26 cellular contexts compared by ENCODE assay signal in the genomic region with DNA sequence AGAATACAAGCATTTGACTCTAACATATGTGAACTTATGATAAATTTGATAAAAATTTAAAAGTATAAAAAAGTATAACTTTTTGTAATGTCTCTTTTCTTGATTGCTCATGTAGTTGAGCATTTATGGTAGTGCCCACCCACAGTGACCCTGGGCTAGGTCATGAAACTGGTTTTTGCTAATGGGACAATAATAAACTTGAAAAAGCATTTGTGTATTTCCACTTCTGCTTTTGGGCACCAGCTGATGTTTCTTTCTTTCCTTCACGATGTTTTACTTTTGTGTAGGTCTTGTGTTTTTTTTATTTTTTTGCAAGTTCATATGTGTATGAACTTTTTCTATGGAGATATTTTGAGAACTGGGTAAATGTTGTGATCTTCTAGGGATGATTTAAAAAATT.
A peak's percentile ranks its signal among the peaks of the same experiment; 100 is the strongest.
DNase-seq lines count a peak whose midpoint lies in the region; ATAC-seq, FAIRE-seq and TF ChIP-seq lines count a peak whose summit lies in the region.
"Had no signal": no experiment of that assay in that cellular context is flagged by ENCODE, and none has a peak within 500 bp of the region (broad histone marks: within the 10 kb centered on the region; RNA-seq: fewer than 3 reads in every experiment).

No MANE protein-coding gene starts in this region.

- BruUV-seq in HepG2 (replicated peaks; lab: Mats Ljungman, UMichigan): no TSS peak

- no peak overlapping the region for H3K4me2 ChIP-seq in neural progenitor cell
- H3K4me2 ChIP-seq in HepG2 (ENCODE audit: low read depth, low read length): no peak overlapping the region
- no peak overlapping the region for H3K4me2 ChIP-seq in Karpas-422 (ENCODE audit: low read depth, low read length, poor library complexity, severe bottlenecking)
- H3K4me2 ChIP-seq: KMS-11 had no signal

- TF ChIP-seq RAD21 in HepG2 (CRISPR knock-in tag; IDR thresholded peaks at IDR 0.05): no peak

- H3K27ac Mint-ChIP-seq in neural progenitor cell: no peak overlapping the region
- H3K27ac Mint-ChIP-seq: CD14-positive monocyte; memory B cell; naive B cell; stimulated activated naive CD8-positive, alpha-beta T cell treated with anti-CD3 and anti-CD28 coated beads, Interleukin-15, Interleukin-2, amounts not matched to agents 100 ng/mL and 50 ng/mL, for 24 hours had no signal

- TF ChIP-seq POLR2A in GM18505 (IDR thresholded peaks at IDR 0.05; ENCODE audit: borderline replicate concordance, extremely low read depth, insufficient read depth, insufficient read length) (no peak), upper lobe of left lung (IDR thresholded peaks at IDR 0.05) (no peak), HepG2 (IDR thresholded peaks at IDR 0.05; ENCODE audit: insufficient read depth in 1 of 2, low read depth in 2 of 2, low read length in 2 of 2) (no peak)

- no peak overlapping the region for H2AFZ ChIP-seq in neural progenitor cell (replicated peaks)
- no peak overlapping the region for H2AFZ ChIP-seq in HepG2 (ENCODE audit: low read length)
- no peak overlapping the region for H2AFZ ChIP-seq in Karpas-422 (ENCODE audit: low read length)

- ATAC-seq in GM18505 (IDR thresholded peaks at IDR 0.05; ENCODE audit: unreplicated experiment): peak; percentile 71
- ATAC-seq in GM19467 (IDR thresholded peaks at IDR 0.05; ENCODE audit: unreplicated experiment): peak; percentile 66
- peak; percentile 79 for ATAC-seq in HG02763 (IDR thresholded peaks at IDR 0.05; ENCODE audit: unreplicated experiment)
- ATAC-seq in HG03469 (IDR thresholded peaks at IDR 0.05; ENCODE audit: unreplicated experiment): peak; percentile 69
- no peak for ATAC-seq in upper lobe of left lung (ENCODE audit: low FRiP score in 2 of 2)
- no peak for ATAC-seq in HepG2
- ATAC-seq: sciatic nerve, upper lobe of right lung had no signal

- H3K27me3 ChIP-seq in upper lobe of left lung (no peaks in the 10 kb centered on the region), neural progenitor cell (no peaks in the 10 kb centered on the region), HepG2 (ENCODE audit: control insufficient read depth in 1 of 2, insufficient read depth in 2 of 2, low read length in 2 of 2) (no peaks in the 10 kb centered on the region), Karpas-422 (ENCODE audit: low read length) (no peaks in the 10 kb centered on the region)
- H3K27me3 ChIP-seq: upper lobe of right lung had no signal

- H3K4me1 ChIP-seq in upper lobe of left lung (no peaks in the 10 kb centered on the region), neural progenitor cell (no peaks in the 10 kb centered on the region), HepG2 (ENCODE audit: insufficient read depth, low read length) (no peaks in the 10 kb centered on the region), Karpas-422 (ENCODE audit: low read length) (no peaks in the 10 kb centered on the region)
- H3K4me1 ChIP-seq: HAP-1, upper lobe of right lung had no signal

- in situ Hi-C loops in HepG2 (cut with HindIII; ENCODE audit: extremely low pct_ligation_motif_present, low pct_unique_long_range_greater_than_20kb): no loop called here

- H3F3A ChIP-seq in neural progenitor cell (ENCODE audit: low read depth): no peaks in the 10 kb centered on the region

- TF ChIP-seq EP300 in upper lobe of left lung (IDR thresholded peaks at IDR 0.05): no peak
- TF ChIP-seq EP300 in HepG2 (IDR thresholded peaks at IDR 0.05; ENCODE audit: low read depth in 2 of 2, low read length in 2 of 2): no peak
- TF ChIP-seq EP300 in HepG2 (CRISPR knock-in tag; IDR thresholded peaks at IDR 0.05; ENCODE audit: borderline replicate concordance): no peak

- H3K4me3 ChIP-seq in upper lobe of left lung: no peak overlapping the region
- no peak overlapping the region for H3K4me3 ChIP-seq in neural progenitor cell
- no peak overlapping the region for H3K4me3 ChIP-seq in HepG2 (replicated peaks in 1 of 3; ENCODE audit: insufficient read depth in 1 of 3, low read depth in 2 of 3, low read length in 3 of 3)
- H3K4me3 ChIP-seq in Karpas-422 (ENCODE audit: low read length): no peak overlapping the region
- H3K4me3 ChIP-seq: HAP-1, upper lobe of right lung had no signal

- H4K20me1 ChIP-seq in neural progenitor cell (ENCODE audit: low read depth): no peaks in the 10 kb centered on the region
- H4K20me1 ChIP-seq in HepG2 (ENCODE audit: insufficient read depth, low read length): no peaks in the 10 kb centered on the region
- H4K20me1 ChIP-seq in Karpas-422 (ENCODE audit: insufficient read depth, low read depth, low read length): no peaks in the 10 kb centered on the region

- no peaks in the 10 kb centered on the region for H3K9me3 Mint-ChIP-seq in neural progenitor cell
- H3K9me3 Mint-ChIP-seq: memory B cell; stimulated activated naive CD8-positive, alpha-beta T cell treated with anti-CD3 and anti-CD28 coated beads, Interleukin-15, Interleukin-2, amounts not matched to agents 100 ng/mL and 50 ng/mL, for 24 hours had no signal

- H3K9ac ChIP-seq in neural progenitor cell (no peak overlapping the region), HepG2 (ENCODE audit: insufficient read depth, low read depth, low read length) (no peak overlapping the region), Karpas-422 (ENCODE audit: low read length) (no peak overlapping the region)
- H3K9ac ChIP-seq: KMS-11 had no signal

- WGBS in upper lobe of left lung, 2 donors: 52 to 66% methylated on average over 1 of the region's 1 CpG
- 0% methylated on average over 1 of the region's 1 CpG for WGBS in HepG2 (ENCODE audit: low lambda C conversion rate)

- no peaks in the 10 kb centered on the region for H3K27me3 Mint-ChIP-seq in neural progenitor cell (ENCODE audit: insufficient read depth, low read depth)
- H3K27me3 Mint-ChIP-seq: naive B cell; stimulated activated naive CD8-positive, alpha-beta T cell treated with anti-CD3 and anti-CD28 coated beads, Interleukin-15, Interleukin-2, amounts not matched to agents 100 ng/mL and 50 ng/mL, for 24 hours had no signal

- H3K79me2 ChIP-seq in neural progenitor cell (ENCODE audit: low read depth) (no peaks in the 10 kb centered on the region), HepG2 (ENCODE audit: insufficient read depth, low read length) (no peaks in the 10 kb centered on the region), Karpas-422 (ENCODE audit: low read length) (no peaks in the 10 kb centered on the region)

- DNase-seq in upper lobe of left lung: no peak
- no peak for DNase-seq in neural progenitor cell (ENCODE audit: low spot score)
- DNase-seq in HepG2 (ENCODE audit: low spot score): no peak
- no peak for DNase-seq in Karpas-422
- DNase-seq: activated CD4-positive, alpha-beta T cell treated with anti-CD3 and anti-CD28 coated beads for 48 hours; activated CD8-positive, alpha-beta memory T cell treated with anti-CD3 and anti-CD28 coated beads, Interleukin-2, amount 50 U/mL, for 4 hours; activated effector memory CD4-positive, alpha-beta T cell treated with Interleukin-2 at 50 U/mL for 16 hours; dermis blood vessel endothelial cell; foreskin melanocyte; GF-D8; kidney; naive B cell; NCI-H1417; upper lobe of right lung had no signal

- TF ChIP-seq CTCF in upper lobe of left lung (IDR thresholded peaks at IDR 0.05) (no peak), neural progenitor cell (IDR thresholded peaks at IDR 0.05) (no peak), HepG2 (CRISPR knock-in tag; IDR thresholded peaks at IDR 0.05) (no peak)

- POLR2A ChIA-PET in HepG2 (lab: Yijun Ruan, JAX): no interaction called here

- H3K9me2 ChIP-seq in Karpas-422 (replicated peaks; ENCODE audit: insufficient read depth, low read length): no peaks in the 10 kb centered on the region

- H3K36me3 ChIP-seq in upper lobe of left lung (no peaks in the 10 kb centered on the region), neural progenitor cell (no peaks in the 10 kb centered on the region), HepG2 (replicated peaks in 1 of 2; ENCODE audit: control insufficient read depth in 1 of 2, insufficient read depth in 2 of 2, low read length in 2 of 2) (no peaks in the 10 kb centered on the region), Karpas-422 (ENCODE audit: insufficient read depth, low read length) (no peaks in the 10 kb centered on the region)
- H3K36me3 ChIP-seq: HAP-1, upper lobe of right lung had no signal

- no peaks in the 10 kb centered on the region for H3K4me1 Mint-ChIP-seq in neural progenitor cell
- H3K4me1 Mint-ChIP-seq: CD14-positive monocyte, naive B cell had no signal

- CTCF ChIA-PET in HepG2 (lab: Yijun Ruan, JAX; ENCODE audit: low intra/inter-chr PET ratio, low total read pairs): no interaction called here

- H3K36me3 Mint-ChIP-seq in neural progenitor cell: no peaks in the 10 kb centered on the region
- H3K36me3 Mint-ChIP-seq: CD14-positive monocyte, memory B cell, naive B cell had no signal

- H3K27ac ChIP-seq in upper lobe of left lung (no peak overlapping the region), neural progenitor cell (no peak overlapping the region), HepG2 (ENCODE audit: extremely low read length, insufficient read depth, low read length) (no peak overlapping the region), Karpas-422 (ENCODE audit: low read length) (no peak overlapping the region)
- H3K27ac ChIP-seq: epithelial cell of prostate, KMS-11, upper lobe of right lung had no signal

- H3K9me3 ChIP-seq in upper lobe of left lung (no peaks in the 10 kb centered on the region), neural progenitor cell (ENCODE audit: low read depth) (peaks cover 4% of the 10 kb centered on the region), HepG2 (ENCODE audit: low read length) (no peaks in the 10 kb centered on the region), Karpas-422 (ENCODE audit: low read length) (no peaks in the 10 kb centered on the region; the same call in 1 of the 2 replicates)
- H3K9me3 ChIP-seq: HAP-1, upper lobe of right lung had no signal

- H3K4me3 Mint-ChIP-seq in neural progenitor cell: no peak overlapping the region
- H3K4me3 Mint-ChIP-seq: CD14-positive monocyte; memory B cell; naive B cell; stimulated activated naive CD8-positive, alpha-beta T cell treated with anti-CD3 and anti-CD28 coated beads, Interleukin-15, Interleukin-2, amounts not matched to agents 100 ng/mL and 50 ng/mL, for 24 hours had no signal

- no peak for FAIRE-seq in HepG2 (lab: Jason Lieb, UNC)
- FAIRE-seq: TTC549 had no signal

- intact Hi-C loops in HepG2 (cut with micrococcal nuclease; ENCODE audit: unreplicated experiment): no loop called here

TF ChIP-seq in HepG2, 621 proteins besides CTCF, POLR2A, EP300 and RAD21 (continues in another document):
- no peak for TF ChIP-seq ZNF30 (CRISPR knock-in tag; IDR thresholded peaks at IDR 0.05)

Comparison
In these comparisons a context has a peak if more than half of its experiments do, and no peak if none do; other contexts are left out.
1. ATAC-seq: peak in GM18505 (single experiment), GM19467 (single experiment), HG02763 (single experiment) and HG03469 (single experiment); none in upper lobe of left lung (0 of 2) and HepG2 (single experiment).